29 cellular contexts compared by ENCODE assay signal in genomic region chr5:28065664-28066063, GRCh38.
"Had no signal": no experiment of that assay in that cellular context is flagged by ENCODE, and none has a peak within 500 bp of the region (broad histone marks: within the 10 kb centered on the region; RNA-seq: fewer than 3 reads in every experiment).

No MANE protein-coding gene starts in this region.

- H3K27me3 Mint-ChIP-seq: activated CD4-positive, alpha-beta memory T cell treated with anti-CD3 and anti-CD28 coated beads for 36 hours; activated CD4-positive, alpha-beta T cell treated with anti-CD3 and anti-CD28 coated beads for 36 hours; activated CD4-positive, alpha-beta T cell treated with anti-CD3 and anti-CD28 coated beads, Interleukin-2, amount 10 ng/mL, durations not matched to agents 24 days and 14 days; activated CD8-positive, alpha-beta memory T cell treated with anti-CD3 and anti-CD28 coated beads, Interleukin-2, amount 10 ng/mL, durations not matched to agents 7 days and 5 days; activated naive CD4-positive, alpha-beta T cell treated with anti-CD3 and anti-CD28 coated beads, Interleukin-2, amount 10 ng/mL, durations not matched to agents 7 days and 5 days; activated naive CD8-positive, alpha-beta T cell treated with anti-CD3 and anti-CD28 coated beads, Interleukin-2, amount 10 ng/mL, durations not matched to agents 7 days and 5 days had no signal

- H3K9me3 ChIP-seq: colonic mucosa, gastrocnemius medialis, heart left ventricle had no signal

- H3K36me3 ChIP-seq: brain microvascular endothelial cell, colonic mucosa, gastrocnemius medialis, heart left ventricle had no signal

- H3K4me3 Mint-ChIP-seq: activated CD4-positive, alpha-beta memory T cell treated with anti-CD3 and anti-CD28 coated beads for 36 hours; activated CD4-positive, alpha-beta T cell treated with anti-CD3 and anti-CD28 coated beads for 36 hours; activated CD4-positive, alpha-beta T cell treated with anti-CD3 and anti-CD28 coated beads, Interleukin-2, amount 10 ng/mL, durations not matched to agents 24 days and 14 days; activated CD8-positive, alpha-beta memory T cell treated with anti-CD3 and anti-CD28 coated beads, Interleukin-2, amount 10 ng/mL, durations not matched to agents 7 days and 5 days; activated CD8-positive, alpha-beta T cell treated with anti-CD3 and anti-CD28 coated beads, Interleukin-2, amount 10 ng/mL, durations not matched to agents 7 days and 5 days; activated naive CD4-positive, alpha-beta T cell treated with anti-CD3 and anti-CD28 coated beads, Interleukin-2, amount 10 ng/mL, durations not matched to agents 7 days and 5 days; activated naive CD8-positive, alpha-beta T cell treated with anti-CD3 and anti-CD28 coated beads, Interleukin-2, amount 10 ng/mL, durations not matched to agents 7 days and 5 days; activated T-cell treated with anti-CD3 and anti-CD28 coated beads, Interleukin-2, amount 50 U/mL, for 72 hours had no signal

- H3K4me1 Mint-ChIP-seq: activated CD4-positive, alpha-beta T cell treated with anti-CD3 and anti-CD28 coated beads for 36 hours; activated CD4-positive, alpha-beta T cell treated with anti-CD3 and anti-CD28 coated beads, Interleukin-2, amount 10 ng/mL, durations not matched to agents 24 days and 14 days; activated CD8-positive, alpha-beta memory T cell treated with anti-CD3 and anti-CD28 coated beads, Interleukin-2, amount 10 ng/mL, durations not matched to agents 7 days and 5 days; activated naive CD4-positive, alpha-beta T cell treated with anti-CD3 and anti-CD28 coated beads, Interleukin-2, amount 10 ng/mL, durations not matched to agents 7 days and 5 days; activated naive CD8-positive, alpha-beta T cell treated with anti-CD3 and anti-CD28 coated beads, Interleukin-2, amount 10 ng/mL, durations not matched to agents 7 days and 5 days had no signal

- H3K4me1 ChIP-seq: colonic mucosa, foreskin keratinocyte, gastrocnemius medialis, heart left ventricle had no signal

- ATAC-seq: activated CD4-positive, alpha-beta T cell treated with anti-CD3 and anti-CD28 coated beads for 36 hours; activated CD8-positive, alpha-beta memory T cell treated with anti-CD3 and anti-CD28 coated beads, Interleukin-2, amount 10 ng/mL, durations not matched to agents 7 days and 5 days; activated CD8-positive, alpha-beta T cell treated with anti-CD3 and anti-CD28 coated beads, Interleukin-2, amount 10 ng/mL, durations not matched to agents 7 days and 5 days; activated naive CD4-positive, alpha-beta T cell treated with anti-CD3 and anti-CD28 coated beads, Interleukin-2, amount 50 U/mL, for 72 hours; activated T-cell treated with anti-CD3 and anti-CD28 coated beads, Interleukin-2, amount 50 U/mL, for 72 hours; esophagus mucosa; foreskin keratinocyte; gastrocnemius medialis; heart left ventricle had no signal

- H3K27me3 ChIP-seq: brain microvascular endothelial cell, colonic mucosa, foreskin keratinocyte, gastrocnemius medialis, heart left ventricle had no signal

- H3K27ac Mint-ChIP-seq: activated CD4-positive, alpha-beta memory T cell treated with anti-CD3 and anti-CD28 coated beads for 36 hours; activated CD4-positive, alpha-beta T cell treated with anti-CD3 and anti-CD28 coated beads for 36 hours; activated CD4-positive, alpha-beta T cell treated with anti-CD3 and anti-CD28 coated beads, Interleukin-2, amount 10 ng/mL, durations not matched to agents 24 days and 14 days; activated CD8-positive, alpha-beta memory T cell treated with anti-CD3 and anti-CD28 coated beads, Interleukin-2, amount 10 ng/mL, durations not matched to agents 7 days and 5 days; activated CD8-positive, alpha-beta T cell treated with anti-CD3 and anti-CD28 coated beads, Interleukin-2, amount 10 ng/mL, durations not matched to agents 7 days and 5 days; activated naive CD4-positive, alpha-beta T cell treated with anti-CD3 and anti-CD28 coated beads, Interleukin-2, amount 10 ng/mL, durations not matched to agents 7 days and 5 days; activated naive CD4-positive, alpha-beta T cell treated with anti-CD3 and anti-CD28 coated beads, Interleukin-2, amount 50 U/mL, for 72 hours; activated naive CD8-positive, alpha-beta T cell treated with anti-CD3 and anti-CD28 coated beads, Interleukin-2, amount 10 ng/mL, durations not matched to agents 7 days and 5 days; activated T-cell treated with anti-CD3 and anti-CD28 coated beads, Interleukin-2, amount 50 U/mL, for 72 hours had no signal

- H3K9me3 Mint-ChIP-seq: activated CD4-positive, alpha-beta T cell treated with anti-CD3 and anti-CD28 coated beads, Interleukin-2, amount 10 ng/mL, durations not matched to agents 24 days and 14 days had no signal

- DNase-seq: activated CD4-positive, alpha-beta memory T cell treated with anti-CD3 and anti-CD28 coated beads for 36 hours; activated CD4-positive, alpha-beta T cell treated with anti-CD3 and anti-CD28 coated beads for 36 hours; activated CD4-positive, alpha-beta T cell treated with anti-CD3 and anti-CD28 coated beads, Interleukin-2, amount 10 ng/mL, durations not matched to agents 24 days and 14 days; activated CD4-positive, CD25-positive, alpha-beta regulatory T cell; activated CD4-positive, CD25-positive, alpha-beta regulatory T cell treated with anti-CD3 and anti-CD28 coated beads, Interleukin-2, amount 50 U/mL, for 72 hours; activated CD8-positive, alpha-beta memory T cell treated with anti-CD3 and anti-CD28 coated beads, Interleukin-2, amount 10 ng/mL, durations not matched to agents 7 days and 5 days; activated CD8-positive, alpha-beta memory T cell treated with anti-CD3 and anti-CD28 coated beads, Interleukin-2, amount 50 U/mL, for 4 hours; activated CD8-positive, alpha-beta T cell treated with anti-CD3 and anti-CD28 coated beads, Interleukin-2, amount 10 ng/mL, durations not matched to agents 7 days and 5 days; activated gamma-delta T cell; activated naive CD4-positive, alpha-beta T cell; activated naive CD4-positive, alpha-beta T cell treated with anti-CD3 and anti-CD28 coated beads, Interleukin-2, amount 10 ng/mL, durations not matched to agents 7 days and 5 days; activated naive CD8-positive, alpha-beta T cell treated with anti-CD3 and anti-CD28 coated beads, Interleukin-2, amount 10 ng/mL, durations not matched to agents 7 days and 5 days; activated T-cell treated with anti-CD3 and anti-CD28 coated beads, Interleukin-2, amount 50 U/mL, for 1 hour; activated T-cell treated with anti-CD3 and anti-CD28 coated beads, Interleukin-2, amount 50 U/mL, for 72 hours; amniotic stem cell; anterior cingulate cortex; brain microvascular endothelial cell; caudate nucleus; cerebellar nuclear complex; colonic mucosa; effector CD8-positive, alpha-beta T cell; foreskin keratinocyte; gastrocnemius medialis; glutamatergic neuron; heart left ventricle; hypothalamus; T-helper 2 cell had no signal

- H3K27ac ChIP-seq: brain microvascular endothelial cell, colonic mucosa, foreskin keratinocyte, gastrocnemius medialis, heart left ventricle had no signal

- H3K4me3 ChIP-seq: colonic mucosa, gastrocnemius medialis, heart left ventricle had no signal

- H3K36me3 Mint-ChIP-seq: activated CD4-positive, alpha-beta memory T cell treated with anti-CD3 and anti-CD28 coated beads for 36 hours; activated CD8-positive, alpha-beta memory T cell treated with anti-CD3 and anti-CD28 coated beads, Interleukin-2, amount 10 ng/mL, durations not matched to agents 7 days and 5 days; activated naive CD4-positive, alpha-beta T cell treated with anti-CD3 and anti-CD28 coated beads, Interleukin-2, amount 10 ng/mL, durations not matched to agents 7 days and 5 days; activated naive CD8-positive, alpha-beta T cell treated with anti-CD3 and anti-CD28 coated beads, Interleukin-2, amount 10 ng/mL, durations not matched to agents 7 days and 5 days had no signal
